Comparison of ENCODE assay signal across 2 cellular contexts in genomic region chr2:155630760-155631159, GRCh38.
TF ChIP-seq lines count a peak whose summit lies in the region.

No MANE protein-coding gene starts in this region.

TF ChIP-seq in HCT116, 20 proteins besides CTCF, POLR2A, EP300 and RAD21:
- no peak for TF ChIP-seq ZNF274 (IDR thresholded peaks at IDR 0.05; ENCODE audit: low read depth, low read length)

TF ChIP-seq in H1, 55 proteins besides CTCF, POLR2A, EP300 and RAD21:
- TF ChIP-seq SIX5 (IDR thresholded peaks at IDR 0.05; ENCODE audit: low read depth, low read length): no peak
- no peak for TF ChIP-seq GABPA (IDR thresholded peaks at IDR 0.05; ENCODE audit: borderline replicate concordance, insufficient read depth, low read length)
- no peak for TF ChIP-seq POU5F1 (IDR thresholded peaks at IDR 0.05; ENCODE audit: low read depth, low read length)
- TF ChIP-seq SIRT6 (IDR thresholded peaks at IDR 0.05; ENCODE audit: low read length): no peak
- TF ChIP-seq CHD7 (IDR thresholded peaks at IDR 0.05; ENCODE audit: insufficient replicate concordance, low read length): no peak
- TF ChIP-seq TAF1 (IDR thresholded peaks at IDR 0.05; ENCODE audit: low read depth, low read length): no peak
- no peak for TF ChIP-seq BRCA1 (IDR thresholded peaks at IDR 0.05; ENCODE audit: low read depth, low read length)
- TF ChIP-seq JUND (IDR thresholded peaks at IDR 0.05; ENCODE audit: low read length): no peak
- no peak for TF ChIP-seq ATF3 (IDR thresholded peaks at IDR 0.05; ENCODE audit: insufficient read depth, low read depth, low read length)
- TF ChIP-seq KDM1A (IDR thresholded peaks at IDR 0.05; ENCODE audit: borderline replicate concordance, low read length): no peak
- TF ChIP-seq TAF7 (optimal IDR thresholded peaks at IDR 0.05; ENCODE audit: borderline replicate concordance, low read depth, low read length): no peak
- TF ChIP-seq CEBPB (IDR thresholded peaks at IDR 0.05; ENCODE audit: low read depth, low read length): no peak
